ENCODE assay signal across 9 cellular contexts in genomic region chr15:71237456-71238188, GRCh38.
DNase-seq lines count a peak whose midpoint lies in the region; ATAC-seq and TF ChIP-seq lines count a peak whose summit lies in the region.
"Had no signal": no experiment of that assay in that cellular context is flagged by ENCODE, and none has a peak within 500 bp of the region (broad histone marks: within the 10 kb centered on the region; RNA-seq: fewer than 3 reads in every experiment).

No MANE protein-coding gene starts in this region.

- no peak overlapping the region for H3K27ac ChIP-seq in dorsolateral prefrontal cortex
- H3K27ac ChIP-seq in CD8-positive, alpha-beta T cell (ENCODE audit: low read depth, low read length), result no peak overlapping the region

- no peaks in the 10 kb centered on the region for H3K9me3 ChIP-seq in CD8-positive, alpha-beta T cell (ENCODE audit: low read length)

- H3K4me3 ChIP-seq in AG10803 (ENCODE audit: low read length) (no peak overlapping the region), dorsolateral prefrontal cortex (no peak overlapping the region)
- H3K4me3 ChIP-seq in CD8-positive, alpha-beta T cell (ENCODE audit: low read depth, low read length), result no peak overlapping the region

- TF ChIP-seq CTCF in AG10803 (conservative IDR thresholded peaks at IDR 0.05; ENCODE audit: low read length) (no peak; the same call in 1 of the 2 replicates), dorsolateral prefrontal cortex (IDR thresholded peaks at IDR 0.05 in 54 of 56, conservative IDR thresholded peaks at IDR 0.05 in 2 of 56; ENCODE audit: low read depth in 1 of 56, partially characterized antibody in 56 of 56) (no peak)
- TF ChIP-seq CTCF in CD8-positive, alpha-beta T cell (IDR thresholded peaks at IDR 0.05), result no peak

- CTCF ChIA-PET in activated naive CD4-positive, alpha-beta T cell treated with anti-CD3 and anti-CD28 coated beads for 36 hours (lab: Charles Lee), result no interaction called here
- CTCF ChIA-PET in CD8-positive, alpha-beta T cell (lab: Charles Lee), result no interaction called here
- CTCF ChIA-PET in activated CD4-positive, alpha-beta T cell treated with anti-CD3 and anti-CD28 coated beads for 36 hours (lab: Charles Lee), result interaction anchor here (0.6 to 1.0 kb wide), 3 partner anchors 14 to 196 kb away, joined by 3 to 4 read pairs (median 3); no protein-coding TSS in a partner anchor

- no peaks in the 10 kb centered on the region for H3K4me1 ChIP-seq in CD8-positive, alpha-beta T cell (ENCODE audit: insufficient read depth, low read length)

- H3K4me1 Mint-ChIP-seq in activated naive CD4-positive, alpha-beta T cell treated with anti-CD3 and anti-CD28 coated beads for 36 hours (ENCODE audit: low read depth), result no peaks in the 10 kb centered on the region
- no peaks in the 10 kb centered on the region for H3K4me1 Mint-ChIP-seq in CD8-positive, alpha-beta T cell (ENCODE audit: low read depth)
- H3K4me1 Mint-ChIP-seq in activated CD4-positive, alpha-beta T cell treated with anti-CD3 and anti-CD28 coated beads for 36 hours, result no peaks in the 10 kb centered on the region

- H3K36me3 Mint-ChIP-seq in activated naive CD4-positive, alpha-beta T cell treated with anti-CD3 and anti-CD28 coated beads for 36 hours (ENCODE audit: low read depth), result no peaks in the 10 kb centered on the region
- H3K36me3 Mint-ChIP-seq in CD8-positive, alpha-beta T cell, result no peaks in the 10 kb centered on the region
- no peaks in the 10 kb centered on the region for H3K36me3 Mint-ChIP-seq in activated CD4-positive, alpha-beta T cell treated with anti-CD3 and anti-CD28 coated beads for 36 hours (ENCODE audit: low read depth)
- H3K36me3 Mint-ChIP-seq: natural killer cell treated with Interleukin-12 subunit alpha and Interleukin-12 subunit beta and Interleukin-15 and Interleukin-18, amount 100 ng/mL, for 72 hours had no signal

- POLR2A ChIA-PET in CD8-positive, alpha-beta T cell (lab: Charles Lee), result no interaction called here
- POLR2A ChIA-PET in activated CD4-positive, alpha-beta T cell treated with anti-CD3 and anti-CD28 coated beads for 36 hours (lab: Charles Lee), result no interaction called here

- no peaks in the 10 kb centered on the region for H3K36me3 ChIP-seq in CD8-positive, alpha-beta T cell (ENCODE audit: insufficient read depth, low read length)

- peaks cover 0 to 13% (median 0%) of the 10 kb centered on the region in 45 donors for H3K27me3 ChIP-seq in dorsolateral prefrontal cortex
- H3K27me3 ChIP-seq in CD8-positive, alpha-beta T cell (ENCODE audit: insufficient read depth, low read length), result no peaks in the 10 kb centered on the region

- DNase-seq in AG10803 (ENCODE audit: low read depth) (peak; percentile 92), NCI-H1105 treated with DMSO at 0.1 percent for 48 hours (lab: John Stamatoyannopoulos, UW) (peak; percentile 83), dorsolateral prefrontal cortex (peak in 7 of 10 donors; percentile 39 to 71 (median 58)), lung microvascular endothelial cell (ENCODE audit: low read depth in 2 of 2) (peak; percentile 58 to 97), hippocampal formation (lab: John Stamatoyannopoulos, UW) (no peak)
- DNase-seq in activated naive CD4-positive, alpha-beta T cell treated with anti-CD3 and anti-CD28 coated beads for 36 hours, result no peak
- no peak for DNase-seq in CD8-positive, alpha-beta T cell
- DNase-seq in activated CD4-positive, alpha-beta T cell treated with anti-CD3 and anti-CD28 coated beads for 36 hours, result no peak

- no peaks in the 10 kb centered on the region for H3K9me3 Mint-ChIP-seq in activated naive CD4-positive, alpha-beta T cell treated with anti-CD3 and anti-CD28 coated beads for 36 hours
- no peaks in the 10 kb centered on the region for H3K9me3 Mint-ChIP-seq in CD8-positive, alpha-beta T cell
- H3K9me3 Mint-ChIP-seq in activated CD4-positive, alpha-beta T cell treated with anti-CD3 and anti-CD28 coated beads for 36 hours (ENCODE audit: low read depth), result no peaks in the 10 kb centered on the region
- H3K9me3 Mint-ChIP-seq: natural killer cell treated with Interleukin-12 subunit alpha and Interleukin-12 subunit beta and Interleukin-15 and Interleukin-18, amount 100 ng/mL, for 72 hours had no signal

- ATAC-seq in CD8-positive, alpha-beta T cell, result no peak
- no peak for ATAC-seq in activated CD4-positive, alpha-beta T cell treated with anti-CD3 and anti-CD28 coated beads for 36 hours
- ATAC-seq: natural killer cell treated with Interleukin-12 subunit alpha and Interleukin-12 subunit beta and Interleukin-15 and Interleukin-18, amount 100 ng/mL, for 72 hours had no signal

- H3K27ac Mint-ChIP-seq in activated naive CD4-positive, alpha-beta T cell treated with anti-CD3 and anti-CD28 coated beads for 36 hours, result no peak overlapping the region
- no peak overlapping the region for H3K27ac Mint-ChIP-seq in CD8-positive, alpha-beta T cell
- no peak overlapping the region for H3K27ac Mint-ChIP-seq in activated CD4-positive, alpha-beta T cell treated with anti-CD3 and anti-CD28 coated beads for 36 hours
- H3K27ac Mint-ChIP-seq: natural killer cell treated with Interleukin-12 subunit alpha and Interleukin-12 subunit beta and Interleukin-15 and Interleukin-18, amount 100 ng/mL, for 72 hours had no signal

- H3K27me3 Mint-ChIP-seq in activated naive CD4-positive, alpha-beta T cell treated with anti-CD3 and anti-CD28 coated beads for 36 hours (ENCODE audit: low read depth), result peaks cover 11% of the 10 kb centered on the region
- peaks cover 19% of the 10 kb centered on the region for H3K27me3 Mint-ChIP-seq in CD8-positive, alpha-beta T cell (ENCODE audit: low read depth)
- peaks cover 6% of the 10 kb centered on the region for H3K27me3 Mint-ChIP-seq in activated CD4-positive, alpha-beta T cell treated with anti-CD3 and anti-CD28 coated beads for 36 hours

- intact Hi-C loops in dorsolateral prefrontal cortex (cut with DNase I), result no loop called here
- intact Hi-C loops in activated naive CD4-positive, alpha-beta T cell treated with anti-CD3 and anti-CD28 coated beads for 36 hours (cut with micrococcal nuclease), result no loop called here
- intact Hi-C loops in CD8-positive, alpha-beta T cell (cut with DNase I, micrococcal nuclease), result no loop called here
- intact Hi-C loops in activated CD4-positive, alpha-beta T cell treated with anti-CD3 and anti-CD28 coated beads for 36 hours (cut with DNase I, micrococcal nuclease), result no loop called here

- no peak overlapping the region for H3K4me3 Mint-ChIP-seq in activated naive CD4-positive, alpha-beta T cell treated with anti-CD3 and anti-CD28 coated beads for 36 hours
- H3K4me3 Mint-ChIP-seq in CD8-positive, alpha-beta T cell, result no peak overlapping the region
- no peak overlapping the region for H3K4me3 Mint-ChIP-seq in activated CD4-positive, alpha-beta T cell treated with anti-CD3 and anti-CD28 coated beads for 36 hours
- H3K4me3 Mint-ChIP-seq: natural killer cell treated with Interleukin-12 subunit alpha and Interleukin-12 subunit beta and Interleukin-15 and Interleukin-18, amount 100 ng/mL, for 72 hours had no signal

Comparison
In these comparisons a context has a peak if more than half of its experiments do, and no peak if none do; other contexts are left out.
1. DNase-seq: peak in AG10803 (single experiment), NCI-H1105 treated with DMSO at 0.1 percent for 48 hours (single experiment), dorsolateral prefrontal cortex (7 of 10) and lung microvascular endothelial cell (2 of 2); none in activated naive CD4-positive, alpha-beta T cell treated with anti-CD3 and anti-CD28 coated beads for 36 hours (single experiment), CD8-positive, alpha-beta T cell (0 of 7), hippocampal formation (0 of 2) and activated CD4-positive, alpha-beta T cell treated with anti-CD3 and anti-CD28 coated beads for 36 hours (single experiment).